Comparison of ENCODE assay signal across 2 cellular contexts in the genomic region with DNA sequence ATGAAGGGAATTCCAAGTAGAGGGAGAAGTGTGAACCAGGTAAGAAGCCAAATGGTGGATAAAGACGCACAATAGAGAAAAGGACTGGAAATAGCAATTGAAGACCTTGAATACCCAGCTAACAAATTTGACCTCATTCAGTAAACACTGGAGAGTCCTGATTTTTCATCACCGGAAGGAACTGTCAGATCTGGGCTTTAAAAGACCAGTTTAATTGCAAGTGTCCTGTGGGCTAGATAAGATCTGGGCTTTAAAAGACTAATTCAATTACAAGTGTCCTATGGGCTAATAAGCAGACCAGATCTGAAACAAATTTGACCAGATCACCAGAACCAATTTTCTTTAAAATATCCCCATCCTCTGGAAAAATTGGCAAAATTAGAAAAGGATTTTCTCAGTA.
TF ChIP-seq lines count a peak whose summit lies in the region.

No MANE protein-coding gene starts in this region.

TF ChIP-seq in SK-N-SH, 30 proteins besides CTCF, POLR2A, EP300 and RAD21 (continued from another document and continues in another):
- TF ChIP-seq USF1 (IDR thresholded peaks at IDR 0.05; ENCODE audit: borderline replicate concordance, low read depth): no peak
- no peak for TF ChIP-seq RCOR1 (IDR thresholded peaks at IDR 0.05; ENCODE audit: low read length)
- TF ChIP-seq EZH2phosphoT487 (IDR thresholded peaks at IDR 0.05; ENCODE audit: borderline replicate concordance, low read depth): no peak
- TF ChIP-seq YY1 (IDR thresholded peaks at IDR 0.05; ENCODE audit: low read depth): no peak
- no peak for TF ChIP-seq RXRA (IDR thresholded peaks at IDR 0.05; ENCODE audit: borderline replicate concordance, low read depth)
- TF ChIP-seq, protein P1, sequence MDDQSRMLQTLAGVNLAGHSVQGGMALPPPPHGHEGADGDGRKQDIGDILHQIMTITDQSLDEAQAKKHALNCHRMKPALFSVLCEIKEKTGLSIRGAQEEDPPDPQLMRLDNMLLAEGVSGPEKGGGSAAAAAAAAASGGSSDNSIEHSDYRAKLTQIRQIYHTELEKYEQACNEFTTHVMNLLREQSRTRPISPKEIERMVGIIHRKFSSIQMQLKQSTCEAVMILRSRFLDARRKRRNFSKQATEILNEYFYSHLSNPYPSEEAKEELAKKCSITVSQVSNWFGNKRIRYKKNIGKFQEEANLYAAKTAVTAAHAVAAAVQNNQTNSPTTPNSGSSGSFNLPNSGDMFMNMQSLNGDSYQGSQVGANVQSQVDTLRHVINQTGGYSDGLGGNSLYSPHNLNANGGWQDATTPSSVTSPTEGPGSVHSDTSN (IDR thresholded peaks at IDR 0.05): peak; percentile 93
- TF ChIP-seq MXI1 (IDR thresholded peaks at IDR 0.05; ENCODE audit: low read depth, low read length): no peak
- no peak for TF ChIP-seq ELF1 (IDR thresholded peaks at IDR 0.05)
- TF ChIP-seq, protein P2, sequence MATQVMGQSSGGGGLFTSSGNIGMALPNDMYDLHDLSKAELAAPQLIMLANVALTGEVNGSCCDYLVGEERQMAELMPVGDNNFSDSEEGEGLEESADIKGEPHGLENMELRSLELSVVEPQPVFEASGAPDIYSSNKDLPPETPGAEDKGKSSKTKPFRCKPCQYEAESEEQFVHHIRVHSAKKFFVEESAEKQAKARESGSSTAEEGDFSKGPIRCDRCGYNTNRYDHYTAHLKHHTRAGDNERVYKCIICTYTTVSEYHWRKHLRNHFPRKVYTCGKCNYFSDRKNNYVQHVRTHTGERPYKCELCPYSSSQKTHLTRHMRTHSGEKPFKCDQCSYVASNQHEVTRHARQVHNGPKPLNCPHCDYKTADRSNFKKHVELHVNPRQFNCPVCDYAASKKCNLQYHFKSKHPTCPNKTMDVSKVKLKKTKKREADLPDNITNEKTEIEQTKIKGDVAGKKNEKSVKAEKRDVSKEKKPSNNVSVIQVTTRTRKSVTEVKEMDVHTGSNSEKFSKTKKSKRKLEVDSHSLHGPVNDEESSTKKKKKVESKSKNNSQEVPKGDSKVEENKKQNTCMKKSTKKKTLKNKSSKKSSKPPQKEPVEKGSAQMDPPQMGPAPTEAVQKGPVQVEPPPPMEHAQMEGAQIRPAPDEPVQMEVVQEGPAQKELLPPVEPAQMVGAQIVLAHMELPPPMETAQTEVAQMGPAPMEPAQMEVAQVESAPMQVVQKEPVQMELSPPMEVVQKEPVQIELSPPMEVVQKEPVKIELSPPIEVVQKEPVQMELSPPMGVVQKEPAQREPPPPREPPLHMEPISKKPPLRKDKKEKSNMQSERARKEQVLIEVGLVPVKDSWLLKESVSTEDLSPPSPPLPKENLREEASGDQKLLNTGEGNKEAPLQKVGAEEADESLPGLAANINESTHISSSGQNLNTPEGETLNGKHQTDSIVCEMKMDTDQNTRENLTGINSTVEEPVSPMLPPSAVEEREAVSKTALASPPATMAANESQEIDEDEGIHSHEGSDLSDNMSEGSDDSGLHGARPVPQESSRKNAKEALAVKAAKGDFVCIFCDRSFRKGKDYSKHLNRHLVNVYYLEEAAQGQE (IDR thresholded peaks at IDR 0.05; ENCODE audit: low read depth, low read length): no peak
- TF ChIP-seq GABPA (IDR thresholded peaks at IDR 0.05; ENCODE audit: low read depth): no peak
- no peak for TF ChIP-seq SMC3 (IDR thresholded peaks at IDR 0.05; ENCODE audit: low read depth, low read length)
- TF ChIP-seq, protein P3, sequence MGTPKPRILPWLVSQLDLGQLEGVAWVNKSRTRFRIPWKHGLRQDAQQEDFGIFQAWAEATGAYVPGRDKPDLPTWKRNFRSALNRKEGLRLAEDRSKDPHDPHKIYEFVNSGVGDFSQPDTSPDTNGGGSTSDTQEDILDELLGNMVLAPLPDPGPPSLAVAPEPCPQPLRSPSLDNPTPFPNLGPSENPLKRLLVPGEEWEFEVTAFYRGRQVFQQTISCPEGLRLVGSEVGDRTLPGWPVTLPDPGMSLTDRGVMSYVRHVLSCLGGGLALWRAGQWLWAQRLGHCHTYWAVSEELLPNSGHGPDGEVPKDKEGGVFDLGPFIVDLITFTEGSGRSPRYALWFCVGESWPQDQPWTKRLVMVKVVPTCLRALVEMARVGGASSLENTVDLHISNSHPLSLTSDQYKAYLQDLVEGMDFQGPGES (IDR thresholded peaks at IDR 0.05; ENCODE audit: low read depth, low read length): no peak
- peak; percentile 15; the same call in 1 of the 2 replicates for TF ChIP-seq NFIC (IDR thresholded peaks at IDR 0.05; ENCODE audit: borderline replicate concordance)
- TF ChIP-seq JUND (IDR thresholded peaks at IDR 0.05): peak; percentile 47; the same call in 1 of the 2 replicates
- TF ChIP-seq, protein P4, sequence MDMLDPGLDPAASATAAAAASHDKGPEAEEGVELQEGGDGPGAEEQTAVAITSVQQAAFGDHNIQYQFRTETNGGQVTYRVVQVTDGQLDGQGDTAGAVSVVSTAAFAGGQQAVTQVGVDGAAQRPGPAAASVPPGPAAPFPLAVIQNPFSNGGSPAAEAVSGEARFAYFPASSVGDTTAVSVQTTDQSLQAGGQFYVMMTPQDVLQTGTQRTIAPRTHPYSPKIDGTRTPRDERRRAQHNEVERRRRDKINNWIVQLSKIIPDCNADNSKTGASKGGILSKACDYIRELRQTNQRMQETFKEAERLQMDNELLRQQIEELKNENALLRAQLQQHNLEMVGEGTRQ (IDR thresholded peaks at IDR 0.05; ENCODE audit: borderline replicate concordance, low read depth, low read length): no peak
- TF ChIP-seq FOXM1 (IDR thresholded peaks at IDR 0.05; ENCODE audit: low read depth): no peak
- peak; percentile 25; the same call in 1 of the 2 replicates for TF ChIP-seq MEF2A (IDR thresholded peaks at IDR 0.05; ENCODE audit: borderline replicate concordance, low read depth)
- no peak for TF ChIP-seq CHD2 (IDR thresholded peaks at IDR 0.05; ENCODE audit: low read length, partially characterized antibody)
- TF ChIP-seq FOSL2 (IDR thresholded peaks at IDR 0.05; ENCODE audit: borderline replicate concordance, low read depth): no peak
- no peak for TF ChIP-seq FOXJ3 (CRISPR knock-in tag; IDR thresholded peaks at IDR 0.05)
- TF ChIP-seq GATA2 (CRISPR knock-in tag; IDR thresholded peaks at IDR 0.05): no peak
- TF ChIP-seq TCF12 (IDR thresholded peaks at IDR 0.05): peak; percentile 77

TF ChIP-seq in SK-N-SH treated with all-trans-retinoic acid at 6 μM for 48 hours, 23 proteins besides CTCF, POLR2A, EP300 and RAD21 (continued from another document):
- TF ChIP-seq, protein P5, sequence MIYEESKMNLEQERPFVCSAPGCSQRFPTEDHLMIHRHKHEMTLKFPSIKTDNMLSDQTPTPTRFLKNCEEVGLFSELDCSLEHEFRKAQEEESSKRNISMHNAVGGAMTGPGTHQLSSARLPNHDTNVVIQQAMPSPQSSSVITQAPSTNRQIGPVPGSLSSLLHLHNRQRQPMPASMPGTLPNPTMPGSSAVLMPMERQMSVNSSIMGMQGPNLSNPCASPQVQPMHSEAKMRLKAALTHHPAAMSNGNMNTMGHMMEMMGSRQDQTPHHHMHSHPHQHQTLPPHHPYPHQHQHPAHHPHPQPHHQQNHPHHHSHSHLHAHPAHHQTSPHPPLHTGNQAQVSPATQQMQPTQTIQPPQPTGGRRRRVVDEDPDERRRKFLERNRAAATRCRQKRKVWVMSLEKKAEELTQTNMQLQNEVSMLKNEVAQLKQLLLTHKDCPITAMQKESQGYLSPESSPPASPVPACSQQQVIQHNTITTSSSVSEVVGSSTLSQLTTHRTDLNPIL (CRISPR knock-in tag; IDR thresholded peaks at IDR 0.05; ENCODE audit: low read depth): no peak
- TF ChIP-seq TSHZ2 (CRISPR knock-in tag; IDR thresholded peaks at IDR 0.05): no peak
- no peak for TF ChIP-seq TOX (CRISPR knock-in tag; IDR thresholded peaks at IDR 0.05; ENCODE audit: borderline replicate concordance)
- TF ChIP-seq TCF4 (CRISPR knock-in tag; IDR thresholded peaks at IDR 0.05; ENCODE audit: borderline replicate concordance): no peak
- TF ChIP-seq ISL1 (CRISPR knock-in tag; IDR thresholded peaks at IDR 0.05): no peak
- TF ChIP-seq ZC3H10 (CRISPR knock-in tag; IDR thresholded peaks at IDR 0.05): no peak
- no peak for TF ChIP-seq RARB (CRISPR knock-in tag; IDR thresholded peaks at IDR 0.05)
- TF ChIP-seq, protein P6, sequence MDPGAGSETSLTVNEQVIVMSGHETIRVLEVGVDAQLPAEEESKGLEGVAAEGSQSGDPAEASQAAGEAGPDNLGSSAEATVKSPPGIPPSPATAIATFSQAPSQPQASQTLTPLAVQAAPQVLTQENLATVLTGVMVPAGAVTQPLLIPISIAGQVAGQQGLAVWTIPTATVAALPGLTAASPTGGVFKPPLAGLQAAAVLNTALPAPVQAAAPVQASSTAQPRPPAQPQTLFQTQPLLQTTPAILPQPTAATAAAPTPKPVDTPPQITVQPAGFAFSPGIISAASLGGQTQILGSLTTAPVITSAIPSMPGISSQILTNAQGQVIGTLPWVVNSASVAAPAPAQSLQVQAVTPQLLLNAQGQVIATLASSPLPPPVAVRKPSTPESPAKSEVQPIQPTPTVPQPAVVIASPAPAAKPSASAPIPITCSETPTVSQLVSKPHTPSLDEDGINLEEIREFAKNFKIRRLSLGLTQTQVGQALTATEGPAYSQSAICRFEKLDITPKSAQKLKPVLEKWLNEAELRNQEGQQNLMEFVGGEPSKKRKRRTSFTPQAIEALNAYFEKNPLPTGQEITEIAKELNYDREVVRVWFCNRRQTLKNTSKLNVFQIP (CRISPR knock-in tag; IDR thresholded peaks at IDR 0.05; ENCODE audit: borderline replicate concordance, low read depth): no peak
- TF ChIP-seq CSRNP3 (CRISPR knock-in tag; IDR thresholded peaks at IDR 0.05): no peak
- no peak for TF ChIP-seq PPARA (CRISPR knock-in tag; IDR thresholded peaks at IDR 0.05; ENCODE audit: borderline replicate concordance)
- no peak for TF ChIP-seq ZFP30 (CRISPR knock-in tag; IDR thresholded peaks at IDR 0.05)
- TF ChIP-seq GLIS3 (CRISPR knock-in tag; IDR thresholded peaks at IDR 0.05): no peak
- TF ChIP-seq ARNTL (CRISPR knock-in tag; IDR thresholded peaks at IDR 0.05; ENCODE audit: borderline replicate concordance, low read depth): no peak
- no peak for TF ChIP-seq ZNF8 (CRISPR knock-in tag; IDR thresholded peaks at IDR 0.05)
